In the genomic region with DNA sequence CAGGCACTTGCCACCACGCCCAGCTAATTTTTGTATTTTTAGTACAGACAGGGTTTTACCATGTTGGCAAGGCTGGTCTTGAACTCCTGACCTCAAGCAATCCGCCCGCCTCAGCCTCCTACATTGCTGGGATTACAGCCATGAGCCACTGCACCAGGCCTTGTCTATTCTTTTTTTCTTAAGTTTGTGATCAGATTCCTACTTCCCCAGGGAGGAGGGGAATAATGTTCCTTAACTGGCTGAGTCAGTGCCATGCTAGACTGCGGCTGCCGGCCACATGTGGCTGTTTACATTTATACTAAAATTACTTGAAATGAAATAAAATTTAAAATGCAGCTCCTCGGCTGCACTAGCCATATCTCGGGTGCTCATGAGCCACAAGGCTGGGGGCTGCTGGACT, we compare ENCODE assay signal across 19 cellular contexts. TPM values are rescaled to one million over a fixed set of nuclear protein-coding genes. Genes with fewer than 3 reads are reported as not detected.
DNase-seq lines count a peak whose midpoint lies in the region; ATAC-seq and TF ChIP-seq lines count a peak whose summit lies in the region.
"Had no signal": no experiment of that assay in that cellular context is flagged by ENCODE, and none has a peak within 500 bp of the region (broad histone marks: within the 10 kb centered on the region; RNA-seq: fewer than 3 reads in every experiment).

No MANE protein-coding gene starts in this region.

- no peaks in the 10 kb centered on the region for H3K36me3 Mint-ChIP-seq in activated CD8-positive, alpha-beta memory T cell treated with anti-CD3 and anti-CD28 coated beads, Interleukin-2, amount 10 ng/mL, durations not matched to agents 7 days and 5 days
- H3K36me3 Mint-ChIP-seq: natural killer cell treated with Interleukin-12 subunit alpha and Interleukin-12 subunit beta and Interleukin-15 and Interleukin-18, amount 100 ng/mL, for 72 hours had no signal

- H3K27ac ChIP-seq in IMR-90 (ENCODE audit: insufficient read depth, low read length) (peak overlapping the region; percentile 2; the same call in 1 of the 2 replicates), cingulate gyrus (ENCODE audit: low read depth, low read length) (peak overlapping the region; percentile 55), osteoblast (ENCODE audit: low read depth, low read length) (peak overlapping the region; percentile 26), body of pancreas (no peak overlapping the region)
- H3K27ac ChIP-seq: adrenal gland, foreskin keratinocyte, lower lobe of right lung, SJCRH30, thyroid gland had no signal

- H3K4me3 ChIP-seq in IMR-90 (ENCODE audit: insufficient read depth, low read depth, low read length) (no peak overlapping the region), osteoblast (ENCODE audit: insufficient read depth, low read length) (no peak overlapping the region), body of pancreas (no peak overlapping the region)
- H3K4me3 ChIP-seq: adrenal gland, lower lobe of right lung, SJCRH30, thyroid gland had no signal

- no peak overlapping the region for H3K4me3 Mint-ChIP-seq in activated CD8-positive, alpha-beta memory T cell treated with anti-CD3 and anti-CD28 coated beads, Interleukin-2, amount 10 ng/mL, durations not matched to agents 7 days and 5 days
- H3K4me3 Mint-ChIP-seq: activated CD4-positive, alpha-beta T cell treated with anti-CD3 and anti-CD28 coated beads, Interleukin-2, amount 10 ng/mL, durations not matched to agents 7 days and 5 days; activated T-cell treated with anti-CD3 and anti-CD28 coated beads, Interleukin-2, amount 50 U/mL, for 4 hours; H9; IgD-negative memory B cell; natural killer cell treated with Interleukin-12 subunit alpha and Interleukin-12 subunit beta and Interleukin-15 and Interleukin-18, amount 100 ng/mL, for 72 hours had no signal

- H2AK5ac ChIP-seq in IMR-90 (ENCODE audit: low read depth, low read length) = peak overlapping the region; percentile 82

- H3K9ac ChIP-seq in IMR-90 (ENCODE audit: low read depth, low read length) = no peak overlapping the region

- ATAC-seq in IMR-90 (ENCODE audit: low read depth) (peak; percentile 87), GM21423 (IDR thresholded peaks at IDR 0.05; ENCODE audit: unreplicated experiment) (no peak), body of pancreas (no peak), GM18861 (IDR thresholded peaks at IDR 0.05; ENCODE audit: unreplicated experiment) (no peak)
- ATAC-seq in activated CD8-positive, alpha-beta memory T cell treated with anti-CD3 and anti-CD28 coated beads, Interleukin-2, amount 10 ng/mL, durations not matched to agents 7 days and 5 days = no peak
- ATAC-seq: activated T-cell treated with anti-CD3 and anti-CD28 coated beads, Interleukin-2, amount 50 U/mL, for 4 hours; foreskin keratinocyte; lower lobe of right lung; natural killer cell treated with Interleukin-12 subunit alpha and Interleukin-12 subunit beta and Interleukin-15 and Interleukin-18, amount 100 ng/mL, for 72 hours had no signal

- TF ChIP-seq CTCF in AG09319 (IDR thresholded peaks at IDR 0.05; ENCODE audit: low read depth, low read length) = no peak
- no peak for TF ChIP-seq CTCF in IMR-90 (conservative IDR thresholded peaks at IDR 0.05; ENCODE audit: low read depth, low read length)
- TF ChIP-seq CTCF in osteoblast (IDR thresholded peaks at IDR 0.05; ENCODE audit: extremely low read depth, low read depth, low read length) = no peak
- no peak for TF ChIP-seq CTCF in body of pancreas (IDR thresholded peaks at IDR 0.05)

- peak overlapping the region; percentile 61 for H2BK5ac ChIP-seq in IMR-90 (ENCODE audit: low read depth, low read length, poor library complexity, severe bottlenecking)

- TF ChIP-seq POLR2A in IMR-90 (IDR thresholded peaks at IDR 0.05; ENCODE audit: low read depth, low read length) (no peak), body of pancreas (IDR thresholded peaks at IDR 0.05) (no peak)

- no TSS peak for BruUV-seq in IMR-90 (replicated peaks; lab: Mats Ljungman, UMichigan)

- no peak overlapping the region for H4K5ac ChIP-seq in IMR-90 (ENCODE audit: low read depth, low read length)

- POLR2A ChIA-PET in IMR-90 (lab: Charles Lee; ENCODE audit: unreplicated experiment) = no interaction called here

- no peak overlapping the region for H3K18ac ChIP-seq in IMR-90 (ENCODE audit: low read depth, low read length)

- H3K4me1 Mint-ChIP-seq in activated CD8-positive, alpha-beta memory T cell treated with anti-CD3 and anti-CD28 coated beads, Interleukin-2, amount 10 ng/mL, durations not matched to agents 7 days and 5 days = no peaks in the 10 kb centered on the region

- peak overlapping the region; percentile 77 for H2AK9ac ChIP-seq in IMR-90 (replicated peaks; ENCODE audit: low read depth, low read length, poor library complexity)

- no peaks in the 10 kb centered on the region for H3K27me3 ChIP-seq in IMR-90 (ENCODE audit: control insufficient read depth, insufficient read depth, low read length)
- no peaks in the 10 kb centered on the region for H3K27me3 ChIP-seq in osteoblast (ENCODE audit: insufficient read depth, low read length)
- no peaks in the 10 kb centered on the region for H3K27me3 ChIP-seq in body of pancreas
- H3K27me3 ChIP-seq: adrenal gland, BE2C, foreskin keratinocyte, SJCRH30, thyroid gland had no signal

- peaks cover 43% of the 10 kb centered on the region for H3K36me3 ChIP-seq in IMR-90 (ENCODE audit: control insufficient read depth, insufficient read depth, low read length)
- peaks cover 48% of the 10 kb centered on the region for H3K36me3 ChIP-seq in osteoblast (ENCODE audit: insufficient read depth, low read length)
- H3K36me3 ChIP-seq in body of pancreas (replicated peaks in 1 of 2; ENCODE audit: insufficient read depth in 1 of 2, low read depth in 2 of 2) = peaks cover 0 to 7% of the 10 kb centered on the region in 2 donors
- H3K36me3 ChIP-seq: thyroid gland had no signal

- H2AFZ ChIP-seq in IMR-90 (replicated peaks; ENCODE audit: low read length, poor library complexity) = peak overlapping the region; percentile 61
- H2AFZ ChIP-seq in osteoblast (ENCODE audit: low read length) = no peak overlapping the region

- H2BK120ac ChIP-seq in IMR-90 (ENCODE audit: low read depth, low read length) = no peak overlapping the region

- dilution Hi-C loops in IMR-90 (cut with HindIII; ENCODE audit: low sequenced_read_pairs, unreplicated experiment) = no loop called here

- no peak overlapping the region for H4K91ac ChIP-seq in IMR-90 (ENCODE audit: insufficient read depth, low read depth, low read length)

- H2BK20ac ChIP-seq in IMR-90 (ENCODE audit: low read depth, low read length) = peak overlapping the region; percentile 9; the same call in 1 of the 2 replicates

- H3K4me1 ChIP-seq in IMR-90 (ENCODE audit: control insufficient read depth, insufficient read depth, low read length) (peaks cover 13% of the 10 kb centered on the region), osteoblast (ENCODE audit: insufficient read depth, low read length) (peaks cover 17% of the 10 kb centered on the region), body of pancreas (peaks cover 14% of the 10 kb centered on the region)
- H3K4me1 ChIP-seq: foreskin keratinocyte, thyroid gland had no signal

- intact Hi-C loops in IMR-90 (cut with micrococcal nuclease) (no loop called here), body of pancreas (cut with DNase I) (loop anchor here (5.0 kb wide), 1 partner anchor 99 kb away; no protein-coding TSS in a partner anchor)

- H3K4me2 ChIP-seq in IMR-90 (ENCODE audit: low read depth, low read length) (peak overlapping the region; percentile 47; the same call in 1 of the 2 replicates), osteoblast (ENCODE audit: insufficient read depth, low read length) (no peak overlapping the region)

- in situ Hi-C loops in IMR-90 (cut with MboI; ENCODE audit: low sequenced_read_pairs) = loop anchor here (25.0 kb wide), 1 partner anchor 519 kb away; no protein-coding TSS in a partner anchor

- H4K20me1 ChIP-seq in IMR-90 (ENCODE audit: insufficient read depth, low read length) (peaks cover 13% of the 10 kb centered on the region), osteoblast (ENCODE audit: insufficient read depth, low read length) (peaks cover 13% of the 10 kb centered on the region)

- peak overlapping the region; percentile 20; the same call in 1 of the 3 replicates for H2BK15ac ChIP-seq in IMR-90 (ENCODE audit: low read depth, low read length)

- 60% methylated on average over 1 of the region's 7 CpGs; no CpG with 5 or more reads in 1 of the 2 experiments for WGBS in IMR-90 (ENCODE audit: extremely low coverage in 2 of 2, insufficient read length in 1 of 2), 2 experiments
- WGBS in body of pancreas, 2 donors = 80 to 85% methylated on average over 7 of the region's 7 CpGs

- peaks cover 29% of the 10 kb centered on the region for H3K79me2 ChIP-seq in osteoblast (ENCODE audit: insufficient read depth, low read length)

- H4K8ac ChIP-seq in IMR-90 (ENCODE audit: low read depth in 2 of 2, low read length in 2 of 2) = peak overlapping the region in 1 of 2 experiments; percentile 9; a peak in 1 of 4 replicates

- peak; percentile 70 for DNase-seq in AG09319 (ENCODE audit: extremely low read depth, low read depth)
- DNase-seq in IMR-90 = peak; percentile 86
- peak; percentile 92 for DNase-seq in osteoblast (ENCODE audit: insufficient read length, low spot score, missing footprints)
- DNase-seq in activated CD8-positive, alpha-beta memory T cell treated with anti-CD3 and anti-CD28 coated beads, Interleukin-2, amount 10 ng/mL, durations not matched to agents 7 days and 5 days = no peak
- no peak for DNase-seq in body of pancreas
- DNase-seq: activated CD4-positive, alpha-beta T cell treated with anti-CD3 and anti-CD28 coated beads, Interleukin-2, amount 10 ng/mL, durations not matched to agents 7 days and 5 days; activated T-cell treated with anti-CD3 and anti-CD28 coated beads, Interleukin-2, amount 50 U/mL, for 4 hours; adrenal gland; BE2C; foreskin keratinocyte; H9; lower lobe of right lung; SJCRH30; thyroid gland had no signal

- peaks cover 31 to 79% of the 10 kb centered on the region in 2 experiments for H3K79me1 ChIP-seq in IMR-90 (ENCODE audit: low read depth in 1 of 2, low read length in 2 of 2)

- 0 out of 2 replicates have a peak overlapping the region, but pooled peaks have one; percentile 52 for H3K14ac ChIP-seq in IMR-90 (replicated peaks; ENCODE audit: low read depth, low read length)

- H3K56ac ChIP-seq in IMR-90 (ENCODE audit: extremely low read depth, insufficient read depth, low read length) = no peak overlapping the region

- H3K9me3 ChIP-seq in IMR-90 (ENCODE audit: control insufficient read depth, insufficient read depth, low read length) = no peaks in the 10 kb centered on the region
- H3K9me3 ChIP-seq in osteoblast (ENCODE audit: low read depth, low read length) = no peaks in the 10 kb centered on the region
- no peaks in the 10 kb centered on the region for H3K9me3 ChIP-seq in body of pancreas
- H3K9me3 ChIP-seq: adrenal gland, BE2C, lower lobe of right lung, SJCRH30, thyroid gland had no signal

- CTCF ChIA-PET in IMR-90 (lab: Yijun Ruan, JAX) = no interaction called here
- CTCF ChIA-PET in activated CD8-positive, alpha-beta memory T cell treated with anti-CD3 and anti-CD28 coated beads, Interleukin-2, amount 10 ng/mL, durations not matched to agents 7 days and 5 days (lab: Charles Lee) = no interaction called here

- H3K27ac Mint-ChIP-seq in activated CD8-positive, alpha-beta memory T cell treated with anti-CD3 and anti-CD28 coated beads, Interleukin-2, amount 10 ng/mL, durations not matched to agents 7 days and 5 days = no peak overlapping the region
- H3K27ac Mint-ChIP-seq: activated CD4-positive, alpha-beta T cell treated with anti-CD3 and anti-CD28 coated beads, Interleukin-2, amount 10 ng/mL, durations not matched to agents 7 days and 5 days; H9; IgD-negative memory B cell; natural killer cell treated with Interleukin-12 subunit alpha and Interleukin-12 subunit beta and Interleukin-15 and Interleukin-18, amount 100 ng/mL, for 72 hours had no signal

- peaks cover 14% of the 10 kb centered on the region; the same call in 1 of the 2 replicates for H3K9me1 ChIP-seq in IMR-90 (ENCODE audit: insufficient read depth, low read length)

- no peaks in the 10 kb centered on the region for H3K9me3 Mint-ChIP-seq in activated CD8-positive, alpha-beta memory T cell treated with anti-CD3 and anti-CD28 coated beads, Interleukin-2, amount 10 ng/mL, durations not matched to agents 7 days and 5 days (ENCODE audit: low read depth)
- H3K9me3 Mint-ChIP-seq: activated CD4-positive, alpha-beta T cell treated with anti-CD3 and anti-CD28 coated beads, Interleukin-2, amount 10 ng/mL, durations not matched to agents 7 days and 5 days; activated T-cell treated with anti-CD3 and anti-CD28 coated beads, Interleukin-2, amount 50 U/mL, for 4 hours; H9; IgD-negative memory B cell; natural killer cell treated with Interleukin-12 subunit alpha and Interleukin-12 subunit beta and Interleukin-15 and Interleukin-18, amount 100 ng/mL, for 72 hours had no signal

- H3K4ac ChIP-seq in IMR-90 (ENCODE audit: low read depth, low read length) = peak overlapping the region; percentile 43

- peaks cover 3% of the 10 kb centered on the region for H3K27me3 Mint-ChIP-seq in activated CD8-positive, alpha-beta memory T cell treated with anti-CD3 and anti-CD28 coated beads, Interleukin-2, amount 10 ng/mL, durations not matched to agents 7 days and 5 days
- H3K27me3 Mint-ChIP-seq: activated CD4-positive, alpha-beta T cell treated with anti-CD3 and anti-CD28 coated beads, Interleukin-2, amount 10 ng/mL, durations not matched to agents 7 days and 5 days had no signal

- TF ChIP-seq RAD21 in IMR-90 (IDR thresholded peaks at IDR 0.05; ENCODE audit: low read length) = no peak

- no peak overlapping the region for H3K23ac ChIP-seq in IMR-90 (ENCODE audit: low read depth, low read length)

RNA-seq across cellular contexts. Expression of a gene that starts 27.8 kb away (rescaled TPM):
- total RNA-seq in IMR-90 (2012; rRNA removed) (28.3 and 30.6 TPM in 2 replicates), osteoblast (30.8 and 34.8 TPM in 2 replicates), body of pancreas (10 to 100 TPM; 28.5 to 55.4 TPM)
- polyA plus RNA-seq in IMR-90 (2012; rRNA removed) = 38.3 and 39.7 TPM in 2 replicates
- polyA plus RNA-seq in IMR-90 (2012; cell fraction: cytosol; rRNA removed) = 21.7 and 22.5 TPM in 2 replicates
- 135 and 196 TPM in 2 replicates for polyA plus RNA-seq in IMR-90 (2012; cell fraction: nucleus; rRNA removed; ENCODE audit: low replicate concordance)
- 10 to 100 TPM; 84.5 to 94.3 TPM for total RNA-seq in activated CD8-positive, alpha-beta memory T cell treated with anti-CD3 and anti-CD28 coated beads, Interleukin-2, amount 10 ng/mL, durations not matched to agents 7 days and 5 days

RNA-seq across cellular contexts. Expression of a gene that starts 34.6 kb away (rescaled TPM):
- total RNA-seq in IMR-90 (2012; rRNA removed) = 0.56 and 0.72 TPM in 2 replicates
- 0.11 and 0.31 TPM in 2 replicates for polyA plus RNA-seq in IMR-90 (2012; rRNA removed)
- 0.09 and 0.15 TPM in 2 replicates for polyA plus RNA-seq in IMR-90 (2012; cell fraction: cytosol; rRNA removed)
- 1.1 and 1.2 TPM in 2 replicates for polyA plus RNA-seq in IMR-90 (2012; cell fraction: nucleus; rRNA removed; ENCODE audit: low replicate concordance)
- total RNA-seq in osteoblast = 2.5 and 5.3 TPM in 2 replicates
- total RNA-seq in activated CD8-positive, alpha-beta memory T cell treated with anti-CD3 and anti-CD28 coated beads, Interleukin-2, amount 10 ng/mL, durations not matched to agents 7 days and 5 days = under 1 TPM in 1 of 2 experiments, not detected in 1; 0.29 TPM
- total RNA-seq in body of pancreas = 1 to 10 TPM; 1.3 to 3.1 TPM
- total RNA-seq: activated T-cell treated with anti-CD3 and anti-CD28 coated beads, Interleukin-2, amount 50 U/mL, for 4 hours; natural killer cell treated with Interleukin-12 subunit alpha and Interleukin-12 subunit beta and Interleukin-15 and Interleukin-18, amount 100 ng/mL, for 72 hours had no signal
- polyA plus RNA-seq: foreskin keratinocyte had no signal

RNA-seq across cellular contexts. Expression of a gene that starts 56.8 kb away (rescaled TPM):
- total RNA-seq in IMR-90 (2012; rRNA removed) (43.9 and 48.6 TPM in 2 replicates), osteoblast (164 and 171 TPM in 2 replicates), body of pancreas (10 to 100 TPM; 50.1 to 53.7 TPM)
- polyA plus RNA-seq in IMR-90 (2012; rRNA removed) = 352 and 416 TPM in 2 replicates
- 411 and 495 TPM in 2 replicates for polyA plus RNA-seq in IMR-90 (2012; cell fraction: cytosol; rRNA removed)
- polyA plus RNA-seq in IMR-90 (2012; cell fraction: nucleus; rRNA removed; ENCODE audit: low replicate concordance) = 193 and 240 TPM in 2 replicates
- 1 to 10 TPM; 1.7 to 2.9 TPM for total RNA-seq in activated CD8-positive, alpha-beta memory T cell treated with anti-CD3 and anti-CD28 coated beads, Interleukin-2, amount 10 ng/mL, durations not matched to agents 7 days and 5 days

Comparison
In these comparisons a context has a peak if more than half of its experiments do, and no peak if none do; other contexts are left out.
1. DNase-seq: peak in AG09319 (single experiment), IMR-90 (single experiment) and osteoblast (single experiment); none in activated CD8-positive, alpha-beta memory T cell treated with anti-CD3 and anti-CD28 coated beads, Interleukin-2, amount 10 ng/mL, durations not matched to agents 7 days and 5 days (single experiment) and body of pancreas (0 of 4).
2. H3K27ac ChIP-seq: peak in IMR-90 (single experiment), cingulate gyrus (single experiment) and osteoblast (single experiment); none in body of pancreas (0 of 4).
3. RNA of a gene that starts 56.8 kb away (total RNA-seq): 164 to 171 TPM in osteoblast, 50.1 to 53.7 TPM in body of pancreas and 43.9 to 48.6 TPM in IMR-90; 1.7 to 2.9 TPM in activated CD8-positive, alpha-beta memory T cell treated with anti-CD3 and anti-CD28 coated beads, Interleukin-2, amount 10 ng/mL, durations not matched to agents 7 days and 5 days; every median in the first group is over 10 times any median in the second.